Comparison of ENCODE assay signal across 9 cellular contexts in the genomic region with DNA sequence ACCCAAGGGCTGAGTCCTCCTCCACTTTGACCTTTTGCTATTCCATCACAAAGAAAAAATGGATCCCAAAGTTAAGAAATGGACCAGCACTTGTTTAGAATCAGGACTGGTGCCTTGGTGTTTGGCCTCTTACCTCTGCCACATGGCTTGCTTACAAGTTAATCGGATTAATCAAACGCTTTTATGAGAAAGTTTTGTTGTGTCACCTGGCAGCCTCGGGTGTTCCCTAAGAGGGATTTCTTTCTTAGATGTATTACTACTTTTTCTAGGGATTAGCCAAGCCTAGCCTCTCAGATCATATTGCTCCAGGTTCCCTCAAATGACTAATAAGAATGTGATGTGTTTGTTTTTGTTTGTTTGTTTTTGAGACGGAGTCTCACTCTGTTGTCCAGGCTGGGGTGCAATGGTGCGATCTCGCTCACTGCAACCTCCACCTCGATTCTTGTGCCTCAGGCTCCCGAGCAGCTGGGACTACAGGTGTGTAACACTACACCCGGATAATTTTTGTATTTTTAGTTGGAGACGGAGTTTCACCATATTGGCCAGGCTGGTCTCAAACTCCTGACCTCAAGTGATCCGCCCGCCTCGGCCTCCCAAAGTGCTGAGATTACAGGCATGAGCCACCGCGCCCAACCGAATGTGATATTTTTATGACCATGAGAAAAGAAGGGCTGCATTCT. TPM values are rescaled to one million over a fixed set of nuclear protein-coding genes. Genes with fewer than 3 reads are reported as not detected.
A peak's percentile ranks its signal among the peaks of the same experiment; 100 is the strongest.
DNase-seq lines count a peak whose midpoint lies in the region; TF ChIP-seq lines count a peak whose summit lies in the region.
"Had no signal": no experiment of that assay in that cellular context is flagged by ENCODE, and none has a peak within 500 bp of the region (broad histone marks: within the 10 kb centered on the region; RNA-seq: fewer than 3 reads in every experiment).

No MANE protein-coding gene starts in this region.

- TF ChIP-seq CTCF in Calu3 (IDR thresholded peaks at IDR 0.05; ENCODE audit: unreplicated experiment): no peak
- TF ChIP-seq CTCF in OCI-LY3 (IDR thresholded peaks at IDR 0.05; ENCODE audit: low read depth, low read length): no peak
- TF ChIP-seq CTCF in endothelial cell (IDR thresholded peaks at IDR 0.05; ENCODE audit: unreplicated experiment): no peak
- no peak for TF ChIP-seq CTCF in osteoblast (IDR thresholded peaks at IDR 0.05; ENCODE audit: extremely low read depth, low read depth, low read length)

- peaks cover 9% of the 10 kb centered on the region for H3K36me3 ChIP-seq in OCI-LY3 (replicated peaks; ENCODE audit: low read depth, low read length)
- H3K36me3 ChIP-seq in osteoblast (ENCODE audit: insufficient read depth, low read length): peaks cover 5% of the 10 kb centered on the region

- H3K4me1 ChIP-seq in OCI-LY3 (ENCODE audit: low read length): peaks cover 21% of the 10 kb centered on the region
- peaks cover 22% of the 10 kb centered on the region for H3K4me1 ChIP-seq in osteoblast (ENCODE audit: insufficient read depth, low read length)

- peaks cover 26% of the 10 kb centered on the region for H3K4me1 Mint-ChIP-seq in Calu3 (ENCODE audit: low read depth, unreplicated experiment)
- H3K4me1 Mint-ChIP-seq in endothelial cell (ENCODE audit: unreplicated experiment): peaks cover 19% of the 10 kb centered on the region

- H3K9me3 ChIP-seq in OCI-LY3 (ENCODE audit: insufficient read depth, low read length) (no peaks in the 10 kb centered on the region), osteoblast (ENCODE audit: low read depth, low read length) (no peaks in the 10 kb centered on the region)

- no peak for DNase-seq in Calu3
- no peak for DNase-seq in endothelial cell (ENCODE audit: low spot score)
- no peak for DNase-seq in osteoblast (ENCODE audit: insufficient read length, low spot score, missing footprints)
- DNase-seq in Ammon's horn (ENCODE audit: low spot score): no peak
- DNase-seq in NCI-H2081 treated with DMSO at 0.1 percent for 48 hours (lab: John Stamatoyannopoulos, UW): no peak
- DNase-seq in globus pallidus (ENCODE audit: low spot score): no peak
- DNase-seq in hippocampal formation (lab: John Stamatoyannopoulos, UW): no peak

- H3K27ac ChIP-seq in OCI-LY3 (ENCODE audit: low read length) (peak overlapping the region; percentile 97), osteoblast (ENCODE audit: low read depth, low read length) (peak overlapping the region; percentile 87)

- H3K4me2 ChIP-seq in OCI-LY3 (ENCODE audit: low read length) (peak overlapping the region; percentile 71), osteoblast (ENCODE audit: insufficient read depth, low read length) (peak overlapping the region; percentile 92)

- no TSS peak for BruUV-seq in Calu3 (replicated peaks; lab: Mats Ljungman, UMichigan)

- peak overlapping the region; percentile 82 for H3K9ac ChIP-seq in OCI-LY3 (ENCODE audit: low read length)

- H2AFZ ChIP-seq in OCI-LY3 (ENCODE audit: low read depth, low read length) (no peak overlapping the region), osteoblast (ENCODE audit: low read length) (peak overlapping the region; percentile 88)

- H3K9me3 Mint-ChIP-seq in Calu3 (ENCODE audit: low read depth, unreplicated experiment) (no peaks in the 10 kb centered on the region), endothelial cell (ENCODE audit: unreplicated experiment) (no peaks in the 10 kb centered on the region)

- H3K4me3 ChIP-seq in OCI-LY3 (ENCODE audit: low read length) (peak overlapping the region; percentile 83), osteoblast (ENCODE audit: insufficient read depth, low read length) (peak overlapping the region; percentile 87)

- CTCF ChIA-PET in Calu3 (lab: Charles Lee): interaction anchor here (1.3 kb wide), 1 partner anchor 15 kb away, joined by 6 read pairs; no protein-coding TSS in a partner anchor

- no peaks in the 10 kb centered on the region for H3K27me3 ChIP-seq in OCI-LY3 (ENCODE audit: low read depth, low read length)
- no peaks in the 10 kb centered on the region for H3K27me3 ChIP-seq in osteoblast (ENCODE audit: insufficient read depth, low read length)

- no peaks in the 10 kb centered on the region for H3K27me3 Mint-ChIP-seq in Calu3 (ENCODE audit: unreplicated experiment)
- H3K27me3 Mint-ChIP-seq in endothelial cell (ENCODE audit: unreplicated experiment): peaks cover 24% of the 10 kb centered on the region

- H3K4me3 Mint-ChIP-seq in Calu3 (ENCODE audit: low read depth, unreplicated experiment) (peak overlapping the region; percentile 94), endothelial cell (ENCODE audit: unreplicated experiment) (peak overlapping the region; percentile 97)

- H4K20me1 ChIP-seq in OCI-LY3 (ENCODE audit: insufficient read depth, low read length) (no peaks in the 10 kb centered on the region), osteoblast (ENCODE audit: insufficient read depth, low read length) (peaks cover 4% of the 10 kb centered on the region)

- intact Hi-C loops in Calu3 (cut with micrococcal nuclease; ENCODE audit: unreplicated experiment): no loop called here

- H3K27ac Mint-ChIP-seq in Calu3 (ENCODE audit: unreplicated experiment): peak overlapping the region; percentile 95
- H3K27ac Mint-ChIP-seq in endothelial cell (ENCODE audit: unreplicated experiment): peak overlapping the region; percentile 98

- peaks cover 20% of the 10 kb centered on the region for H3K79me2 ChIP-seq in OCI-LY3 (ENCODE audit: low read length)
- peaks cover 49% of the 10 kb centered on the region for H3K79me2 ChIP-seq in osteoblast (ENCODE audit: insufficient read depth, low read length)

- H3K36me3 Mint-ChIP-seq in Calu3 (ENCODE audit: insufficient read depth, unreplicated experiment) (peaks cover 52% of the 10 kb centered on the region), endothelial cell (ENCODE audit: low read depth, unreplicated experiment) (no peaks in the 10 kb centered on the region)

RNA-seq across cellular contexts. Expression of a gene that starts 0.9 kb away (rescaled TPM):
- total RNA-seq in Calu3 (2022) (49.7 and 60.0 TPM in 2 replicates), endothelial cell (ENCODE audit: unreplicated experiment) (27.2 TPM), osteoblast (62.2 and 64.5 TPM in 2 replicates)

RNA-seq across cellular contexts. Expression of a gene that starts 39.0 kb away (rescaled TPM):
- total RNA-seq in Calu3 (2022) (not detected in 2 replicates), endothelial cell (ENCODE audit: unreplicated experiment) (1.4 TPM), osteoblast (under 0.01 TPM in 2 replicates)
- total RNA-seq: pulmonary artery endothelial cell had no signal

RNA-seq across cellular contexts. Expression of a gene that starts 57.7 kb away (rescaled TPM):
- total RNA-seq in Calu3 (2022) (18.8 and 20.9 TPM in 2 replicates), endothelial cell (ENCODE audit: unreplicated experiment) (20.4 TPM), osteoblast (11.2 and 11.6 TPM in 2 replicates)
